Comparison of ENCODE assay signal across 9 cellular contexts in genomic region chr2:237432484-237433092, GRCh38. TPM values are rescaled to one million over a fixed set of nuclear protein-coding genes. Genes with fewer than 3 reads are reported as not detected.
A peak's percentile ranks its signal among the peaks of the same experiment; 100 is the strongest.
DNase-seq lines count a peak whose midpoint lies in the region; ATAC-seq and TF ChIP-seq lines count a peak whose summit lies in the region.
"Had no signal": no experiment of that assay in that cellular context is flagged by ENCODE, and none has a peak within 500 bp of the region (broad histone marks: within the 10 kb centered on the region; RNA-seq: fewer than 3 reads in every experiment).

No MANE protein-coding gene starts in this region.

- ATAC-seq in gastroesophageal sphincter (no peak), HG03342 (IDR thresholded peaks at IDR 0.05; ENCODE audit: unreplicated experiment) (no peak)

- H3K4me1 ChIP-seq in effector memory CD4-positive, alpha-beta T cell (ENCODE audit: control insufficient read depth, insufficient read depth, low read length, poor library complexity, severe bottlenecking): peaks cover 60% of the 10 kb centered on the region
- peaks cover 0 to 42% (median 10%) of the 10 kb centered on the region in 3 donors for H3K4me1 ChIP-seq in gastroesophageal sphincter

- no peak for TF ChIP-seq CTCF in gastroesophageal sphincter (IDR thresholded peaks at IDR 0.05)

- TF ChIP-seq POLR2A in gastroesophageal sphincter (IDR thresholded peaks at IDR 0.05): no peak

- peak overlapping the region; percentile 37 for H3K4me3 ChIP-seq in effector memory CD4-positive, alpha-beta T cell (ENCODE audit: insufficient read depth, low read depth, low read length, poor library complexity, severe bottlenecking)
- no peak overlapping the region for H3K4me3 ChIP-seq in gastroesophageal sphincter

- peak overlapping the region; percentile 48 for H3K27ac ChIP-seq in effector memory CD4-positive, alpha-beta T cell (ENCODE audit: insufficient read depth, low read length, poor library complexity, severe bottlenecking)
- H3K27ac ChIP-seq in gastroesophageal sphincter: no peak overlapping the region
- H3K27ac ChIP-seq: HL-60 had no signal

- TF ChIP-seq EP300 in gastroesophageal sphincter (IDR thresholded peaks at IDR 0.05): no peak

- WGBS in gastroesophageal sphincter (ENCODE audit: low coverage in 1 of 2), 2 donors: 48% methylated on average over 14 of the region's 17 CpGs; no CpG with 5 or more reads in 1 of the 2 donors

- DNase-seq in GM03348 (ENCODE audit: low spot score): peak; percentile 88
- DNase-seq in activated CD4-positive, alpha-beta T cell treated with anti-CD3 and anti-CD28 coated beads for 48 hours: peak; percentile 94
- DNase-seq in effector memory CD4-positive, alpha-beta T cell: peak; percentile 36 to 63 (median 38)
- peak; percentile 75 for DNase-seq in stimulated activated CD4-positive, alpha-beta T cell treated with anti-CD3 and anti-CD28 coated beads, Interleukin-12 subunit alpha, Interleukin-12 subunit beta, amount 100 ng/mL, for 4 hours
- no peak for DNase-seq in SK-N-DZ (ENCODE audit: low spot score)
- DNase-seq in NCI-H82 (lab: John Stamatoyannopoulos, UW): no peak

- no peaks in the 10 kb centered on the region for H3K27me3 ChIP-seq in effector memory CD4-positive, alpha-beta T cell (replicated peaks; ENCODE audit: control insufficient read depth, insufficient read depth, low read length, poor library complexity, severe bottlenecking)
- no peaks in the 10 kb centered on the region for H3K27me3 ChIP-seq in gastroesophageal sphincter

- H3K36me3 ChIP-seq in effector memory CD4-positive, alpha-beta T cell (ENCODE audit: control insufficient read depth, insufficient read depth, low read length): no peaks in the 10 kb centered on the region
- H3K36me3 ChIP-seq in gastroesophageal sphincter: no peaks in the 10 kb centered on the region

- H3K9me3 ChIP-seq in effector memory CD4-positive, alpha-beta T cell (ENCODE audit: control insufficient read depth, low read length): no peaks in the 10 kb centered on the region
- no peaks in the 10 kb centered on the region for H3K9me3 ChIP-seq in gastroesophageal sphincter

RNA-seq across cellular contexts. Expression of gene COL6A3, which starts 18.6 kb away (rescaled TPM):
- total RNA-seq in gastroesophageal sphincter: 100 to 1,000 TPM; 110 to 421 (median 310) TPM
- polyA plus RNA-seq in SK-N-DZ (2014; cell fraction: cytosol; rRNA removed): 0.96 and 1.3 TPM in 2 replicates
- polyA plus RNA-seq in SK-N-DZ (2014; cell fraction: nucleus; rRNA removed): 1.1 and 1.5 TPM in 2 replicates

RNA-seq across cellular contexts. Expression of gene MLPH, which starts 54.5 kb away (rescaled TPM):
- total RNA-seq in gastroesophageal sphincter: 10 to 100 TPM in 2 of 4 donors, 1 to 10 TPM in 2; 1.8 to 13.8 (median 10.8) TPM
- polyA plus RNA-seq in SK-N-DZ (2014; cell fraction: cytosol; rRNA removed): not detected in 2 replicates
- polyA plus RNA-seq in SK-N-DZ (2014; cell fraction: nucleus; rRNA removed): not detected in 2 replicates

Comparison
In these comparisons a context has a peak if more than half of its experiments do, and no peak if none do; other contexts are left out.
1. DNase-seq: peak in GM03348 (single experiment), activated CD4-positive, alpha-beta T cell treated with anti-CD3 and anti-CD28 coated beads for 48 hours (single experiment), effector memory CD4-positive, alpha-beta T cell (3 of 3) and stimulated activated CD4-positive, alpha-beta T cell treated with anti-CD3 and anti-CD28 coated beads, Interleukin-12 subunit alpha, Interleukin-12 subunit beta, amount 100 ng/mL, for 4 hours (single experiment); none in SK-N-DZ (single experiment) and NCI-H82 (single experiment).